ENCODE assay signal across 8 cellular contexts in the genomic region with DNA sequence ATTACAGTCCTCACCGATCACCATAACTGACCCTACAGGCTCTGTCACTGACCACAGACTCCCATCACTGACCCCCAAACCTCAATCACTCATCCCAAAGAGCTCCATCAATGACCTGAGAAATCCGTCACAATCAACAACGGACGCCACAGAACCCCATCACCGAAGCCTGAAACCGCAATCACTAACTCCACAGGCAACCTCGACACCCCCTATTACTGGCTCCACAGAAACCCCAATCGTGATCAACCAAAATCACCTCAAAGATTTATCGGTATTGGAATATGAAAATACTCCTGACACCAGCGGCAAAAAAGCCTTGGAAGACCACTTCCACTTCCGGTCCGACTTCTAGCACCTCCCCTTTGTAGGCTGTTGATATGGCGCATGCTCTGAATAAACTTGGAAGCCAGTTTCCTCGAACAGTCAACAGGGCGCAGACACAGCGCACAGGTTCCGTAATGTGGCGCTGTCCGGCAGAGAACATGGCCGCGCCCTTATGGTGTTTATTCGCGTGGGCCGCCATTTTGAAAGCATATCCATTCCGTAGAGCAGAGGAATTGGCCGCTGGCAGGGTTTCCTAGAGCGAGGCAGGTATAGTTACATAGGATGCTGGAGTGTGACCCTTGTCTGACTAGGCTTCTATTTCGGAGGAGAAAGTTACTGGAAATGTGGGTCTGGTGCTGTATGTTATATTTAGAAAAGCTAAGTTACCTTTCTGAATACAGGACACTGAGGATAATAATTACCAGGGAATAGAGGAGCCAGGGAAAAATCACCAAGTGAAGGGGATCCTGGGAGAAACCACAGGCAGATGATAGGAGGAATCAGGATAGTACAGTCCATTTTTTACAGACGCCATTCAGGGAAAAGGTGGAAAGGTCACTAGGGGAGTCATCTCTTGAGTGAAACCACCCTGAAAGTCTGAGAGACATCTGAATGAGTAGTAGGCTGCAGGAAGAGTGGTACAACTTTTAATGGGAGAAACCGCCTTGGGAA. TPM values are rescaled to one million over a fixed set of nuclear protein-coding genes. Genes with fewer than 3 reads are reported as not detected.
DNase-seq lines count a peak whose midpoint lies in the region; ATAC-seq lines count a peak whose summit lies in the region.

A gene (minus strand): TSS at position 328 of the 999 bp plus-strand sequence. CDS start 2,785 bp downstream, outside the sequence.

- peak within 1 kb of the TSS; percentile 61 for H3K27ac ChIP-seq in CD4-positive, alpha-beta memory T cell (ENCODE audit: low read depth, low read length)

- H3K27me3 Mint-ChIP-seq in CD4-positive, alpha-beta memory T cell = no peaks in the 10 kb centered on the region
- no peaks in the 10 kb centered on the region for H3K27me3 Mint-ChIP-seq in effector memory CD8-positive, alpha-beta T cell

- H3K27me3 ChIP-seq in CD4-positive, alpha-beta memory T cell (ENCODE audit: insufficient read depth, low read length) = no peaks in the 10 kb centered on the region

- H3K27ac Mint-ChIP-seq in CD4-positive, alpha-beta memory T cell = no peak within 1 kb of the TSS
- H3K27ac Mint-ChIP-seq in effector memory CD8-positive, alpha-beta T cell = no peak within 1 kb of the TSS

- H3K4me3 ChIP-seq in CD4-positive, alpha-beta memory T cell (ENCODE audit: low read length in 2 of 2) = peak within 1 kb of the TSS; percentile 81 to 82

- H3K9me3 Mint-ChIP-seq in CD4-positive, alpha-beta memory T cell = peaks cover 0 to 46% (median 28%) of the 10 kb centered on the region in 8 donors
- H3K9me3 Mint-ChIP-seq in effector memory CD8-positive, alpha-beta T cell = peaks cover 0 to 8% of the 10 kb centered on the region in 2 donors

- DNase-seq in CD4-positive, alpha-beta memory T cell = peak; percentile 90 to 94 (median 92)
- peak; percentile 90 for DNase-seq in HK-2 (ENCODE audit: unreplicated experiment)
- peak; percentile 97 for DNase-seq in NCI-H82 treated with DMSO at 0.1 percent for 48 hours (lab: John Stamatoyannopoulos, UW; ENCODE audit: unreplicated experiment)
- DNase-seq in activated CD8-positive, alpha-beta memory T cell treated with anti-CD3 and anti-CD28 coated beads for 4 hours (ENCODE audit: low read depth in 2 of 2) = peak; percentile 81 to 89
- DNase-seq in effector memory CD8-positive, alpha-beta T cell = peak; percentile 88 to 89 (median 89)
- DNase-seq in lung microvascular endothelial cell (ENCODE audit: low read depth in 2 of 2) = peak; percentile 97 to 98
- peak; percentile 77 to 85 (median 83) for DNase-seq in stimulated activated CD4-positive, alpha-beta T cell treated with anti-CD3 and anti-CD28 coated beads, TNF-alpha, amount 100 ng/mL, for 24 hours (ENCODE audit: low read depth in 3 of 3)

- CTCF ChIA-PET in CD4-positive, alpha-beta memory T cell (lab: Charles Lee; ENCODE audit: partially characterized antibody) = interaction anchor here (0.7 to 2.2 kb wide), 2 partner anchors 45 to 95 kb away, joined by 4 to 7 read pairs; a partner anchor contains a TSS

- H3K36me3 Mint-ChIP-seq in CD4-positive, alpha-beta memory T cell = peaks cover 28 to 30% of the 10 kb centered on the region in 2 donors
- H3K36me3 Mint-ChIP-seq in effector memory CD8-positive, alpha-beta T cell (ENCODE audit: insufficient read depth) = peaks cover 17% of the 10 kb centered on the region

- H3K4me3 Mint-ChIP-seq in CD4-positive, alpha-beta memory T cell = peak within 1 kb of the TSS in 3 of 8 donors; percentile 12 to 51 (median 26)
- H3K4me3 Mint-ChIP-seq in effector memory CD8-positive, alpha-beta T cell = peak within 1 kb of the TSS in 1 of 2 donors; percentile 27

- intact Hi-C loops in CD4-positive, alpha-beta memory T cell (cut with micrococcal nuclease) = loop anchor here (1.0 to 2.0 kb wide), 10 partner anchors 38 to 793 kb away; a partner anchor contains a TSS

- ATAC-seq in GM19455 (IDR thresholded peaks at IDR 0.05; ENCODE audit: unreplicated experiment) = peak; percentile 93
- ATAC-seq in effector memory CD8-positive, alpha-beta T cell (replicated peaks) = peak; percentile 99

- H3K36me3 ChIP-seq in CD4-positive, alpha-beta memory T cell (ENCODE audit: insufficient read depth, low read length) = peaks cover 16% of the 10 kb centered on the region

- H3K9me3 ChIP-seq in CD4-positive, alpha-beta memory T cell (ENCODE audit: control insufficient read depth in 1 of 2, low read length in 2 of 2) = no peaks in the 10 kb centered on the region

- H3K4me1 ChIP-seq in CD4-positive, alpha-beta memory T cell (ENCODE audit: insufficient read depth, low read length) = peaks cover 17% of the 10 kb centered on the region

- H3K4me1 Mint-ChIP-seq in CD4-positive, alpha-beta memory T cell = peaks cover 0 to 2% (median 0%) of the 10 kb centered on the region in 4 donors
- H3K4me1 Mint-ChIP-seq in effector memory CD8-positive, alpha-beta T cell (ENCODE audit: low read depth in 2 of 2) = peaks cover 0 to 8% of the 10 kb centered on the region in 2 donors

- POLR2A ChIA-PET in CD4-positive, alpha-beta memory T cell (lab: Charles Lee; ENCODE audit: partially characterized antibody) = interaction anchor here (0.9 to 3.7 kb wide), 9 partner anchors 37 to 683 kb away, joined by 3 to 20 read pairs (median 3); a partner anchor contains a TSS

RNA-seq across cellular contexts. Expression of the gene that starts here (rescaled TPM):
- total RNA-seq in CD4-positive, alpha-beta memory T cell = 10 to 100 TPM; 16.5 to 25.4 TPM
- 10 to 100 TPM; 37.9 to 42.1 TPM for polyA plus RNA-seq in CD4-positive, alpha-beta memory T cell
- total RNA-seq in lung microvascular endothelial cell = 7.6 and 8.5 TPM in 2 replicates

Comparison
In these comparisons a context has a peak if more than half of its experiments do, and no peak if none do; other contexts are left out.
1. Peak in every context shown above with its lines: DNase-seq, ATAC-seq, H3K4me3 ChIP-seq and H3K27ac ChIP-seq.